Comparison of ENCODE assay signal across 1 cellular context in genomic region chr16:9107025-9107970, GRCh38.
TF ChIP-seq lines count a peak whose summit lies in the region.

No MANE protein-coding gene starts in this region.

TF ChIP-seq in GM23338, 12 proteins besides CTCF, POLR2A, EP300 and RAD21 (continued from another document):
- TF ChIP-seq ZNF462 (CRISPR knock-in tag; IDR thresholded peaks at IDR 0.05) (no peak), ZNF114 (CRISPR knock-in tag; IDR thresholded peaks at IDR 0.05) (no peak), ETS1 (IDR thresholded peaks at IDR 0.05) (no peak), EZH2 (IDR thresholded peaks at IDR 0.05; ENCODE audit: low read depth, unreplicated experiment) (no peak), ZNF331 (CRISPR knock-in tag; IDR thresholded peaks at IDR 0.05; ENCODE audit: low read depth) (no peak), EZH2phosphoT487 (IDR thresholded peaks at IDR 0.05; ENCODE audit: unreplicated experiment) (no peak), CREB1 (CRISPR knock-in tag; IDR thresholded peaks at IDR 0.05; ENCODE audit: low read depth) (no peak), POLR2AphosphoS5 (IDR thresholded peaks at IDR 0.05; ENCODE audit: low read depth) (no peak), JUNB (IDR thresholded peaks at IDR 0.05; ENCODE audit: unreplicated experiment) (no peak)
- TF ChIP-seq, protein P1, sequence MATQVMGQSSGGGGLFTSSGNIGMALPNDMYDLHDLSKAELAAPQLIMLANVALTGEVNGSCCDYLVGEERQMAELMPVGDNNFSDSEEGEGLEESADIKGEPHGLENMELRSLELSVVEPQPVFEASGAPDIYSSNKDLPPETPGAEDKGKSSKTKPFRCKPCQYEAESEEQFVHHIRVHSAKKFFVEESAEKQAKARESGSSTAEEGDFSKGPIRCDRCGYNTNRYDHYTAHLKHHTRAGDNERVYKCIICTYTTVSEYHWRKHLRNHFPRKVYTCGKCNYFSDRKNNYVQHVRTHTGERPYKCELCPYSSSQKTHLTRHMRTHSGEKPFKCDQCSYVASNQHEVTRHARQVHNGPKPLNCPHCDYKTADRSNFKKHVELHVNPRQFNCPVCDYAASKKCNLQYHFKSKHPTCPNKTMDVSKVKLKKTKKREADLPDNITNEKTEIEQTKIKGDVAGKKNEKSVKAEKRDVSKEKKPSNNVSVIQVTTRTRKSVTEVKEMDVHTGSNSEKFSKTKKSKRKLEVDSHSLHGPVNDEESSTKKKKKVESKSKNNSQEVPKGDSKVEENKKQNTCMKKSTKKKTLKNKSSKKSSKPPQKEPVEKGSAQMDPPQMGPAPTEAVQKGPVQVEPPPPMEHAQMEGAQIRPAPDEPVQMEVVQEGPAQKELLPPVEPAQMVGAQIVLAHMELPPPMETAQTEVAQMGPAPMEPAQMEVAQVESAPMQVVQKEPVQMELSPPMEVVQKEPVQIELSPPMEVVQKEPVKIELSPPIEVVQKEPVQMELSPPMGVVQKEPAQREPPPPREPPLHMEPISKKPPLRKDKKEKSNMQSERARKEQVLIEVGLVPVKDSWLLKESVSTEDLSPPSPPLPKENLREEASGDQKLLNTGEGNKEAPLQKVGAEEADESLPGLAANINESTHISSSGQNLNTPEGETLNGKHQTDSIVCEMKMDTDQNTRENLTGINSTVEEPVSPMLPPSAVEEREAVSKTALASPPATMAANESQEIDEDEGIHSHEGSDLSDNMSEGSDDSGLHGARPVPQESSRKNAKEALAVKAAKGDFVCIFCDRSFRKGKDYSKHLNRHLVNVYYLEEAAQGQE (IDR thresholded peaks at IDR 0.05; ENCODE audit: unreplicated experiment): no peak
TF ChIP-seq in GM23338: peak in this region for 0.
